9 cellular contexts compared by ENCODE assay signal in genomic region chr19:41193420-41194156, GRCh38. TPM values are rescaled to one million over a fixed set of nuclear protein-coding genes. Genes with fewer than 3 reads are reported as not detected.
DNase-seq lines count a peak whose midpoint lies in the region; ATAC-seq and TF ChIP-seq lines count a peak whose summit lies in the region.
"Had no signal": no experiment of that assay in that cellular context is flagged by ENCODE, and none has a peak within 500 bp of the region (broad histone marks: within the 10 kb centered on the region; RNA-seq: fewer than 3 reads in every experiment).

No MANE protein-coding gene starts in this region.

- H3K27me3 ChIP-seq in cardiac muscle cell (peaks cover 16% of the 10 kb centered on the region), lung (ENCODE audit: control insufficient read depth, insufficient read depth) (no peaks in the 10 kb centered on the region), upper lobe of left lung (peaks cover 0 to 4% (median 2%) of the 10 kb centered on the region in 4 donors), SJCRH30 (peaks cover 49% of the 10 kb centered on the region)

- 22 to 23% methylated on average over 13 of the region's 13 CpGs for WGBS in lung, 2 donors
- 25 to 34% methylated on average over 11 to 13 of the region's 13 CpGs for WGBS in upper lobe of left lung, 2 donors

- no peaks in the 10 kb centered on the region for H3K9me3 ChIP-seq in cardiac muscle cell (ENCODE audit: low read depth)
- no peaks in the 10 kb centered on the region for H3K9me3 ChIP-seq in lung (ENCODE audit: control insufficient read depth in 2 of 2, insufficient read depth in 1 of 2, low read length in 1 of 2)
- H3K9me3 ChIP-seq in upper lobe of left lung, result no peaks in the 10 kb centered on the region
- H3K9me3 ChIP-seq in SJCRH30 (replicated peaks), result no peaks in the 10 kb centered on the region

- TF ChIP-seq EP300 in upper lobe of left lung (IDR thresholded peaks at IDR 0.05), result no peak

- H3K4me1 ChIP-seq in cardiac muscle cell (ENCODE audit: low read depth), result no peaks in the 10 kb centered on the region
- peaks cover 0 to 3% of the 10 kb centered on the region in 2 donors for H3K4me1 ChIP-seq in lung (ENCODE audit: control insufficient read depth in 2 of 2, insufficient read depth in 2 of 2, low read length in 2 of 2)
- H3K4me1 ChIP-seq in upper lobe of left lung, result peaks cover 15 to 24% (median 18%) of the 10 kb centered on the region in 4 donors
- no peaks in the 10 kb centered on the region for H3K4me1 ChIP-seq in SJCRH30

- H3K27ac ChIP-seq in cardiac muscle cell (no peak overlapping the region), lung (ENCODE audit: low read depth in 1 of 2, low read length in 1 of 2) (no peak overlapping the region), upper lobe of left lung (peak overlapping the region in 2 of 4 donors; percentile 14 to 32), SJCRH30 (no peak overlapping the region)

- no peak for TF ChIP-seq CTCF in cardiac muscle cell (IDR thresholded peaks at IDR 0.05; ENCODE audit: low read depth, low read length)
- TF ChIP-seq CTCF in choroid plexus epithelial cell (conservative IDR thresholded peaks at IDR 0.05; ENCODE audit: low read depth, low read length), result no peak
- TF ChIP-seq CTCF in lung (IDR thresholded peaks at IDR 0.05; ENCODE audit: control extremely low read depth, extremely low read depth), result no peak
- no peak for TF ChIP-seq CTCF in upper lobe of left lung (IDR thresholded peaks at IDR 0.05)

- H3K36me3 ChIP-seq in cardiac muscle cell (no peaks in the 10 kb centered on the region), lung (ENCODE audit: control insufficient read depth in 2 of 2, insufficient read depth in 2 of 2, low read length in 2 of 2) (no peaks in the 10 kb centered on the region), upper lobe of left lung (no peaks in the 10 kb centered on the region), SJCRH30 (no peaks in the 10 kb centered on the region)

- ATAC-seq in Right ventricle myocardium superior (ENCODE audit: poor library complexity), result no peak
- no peak for ATAC-seq in lung (ENCODE audit: insufficient read depth, low FRiP score)
- no peak for ATAC-seq in upper lobe of left lung (ENCODE audit: low FRiP score in 2 of 2)
- ATAC-seq in GM21515 (IDR thresholded peaks at IDR 0.05; ENCODE audit: unreplicated experiment), result no peak

- no peak for DNase-seq in cardiac muscle cell (ENCODE audit: low read depth in 1 of 2, low spot score in 1 of 2)
- no peak for DNase-seq in Right ventricle myocardium superior
- DNase-seq in choroid plexus epithelial cell (ENCODE audit: low read depth), result no peak
- DNase-seq in lung (ENCODE audit: low spot score), result no peak
- no peak for DNase-seq in upper lobe of left lung
- no peak for DNase-seq in SJCRH30
- no peak for DNase-seq in A172 (ENCODE audit: low spot score)
- DNase-seq: NCI-H1092 had no signal

- no peak for TF ChIP-seq POLR2A in upper lobe of left lung (IDR thresholded peaks at IDR 0.05)

- intact Hi-C loops in Right ventricle myocardium superior (cut with DNase I), result no loop called here

- H3K4me3 ChIP-seq in cardiac muscle cell (peak overlapping the region; percentile 28), choroid plexus epithelial cell (ENCODE audit: low read depth, low read length) (peak overlapping the region; percentile 46), lung (peak overlapping the region; percentile 11), upper lobe of left lung (peak overlapping the region in 3 of 4 donors; percentile 44 to 52 (median 45)), SJCRH30 (no peak overlapping the region)

RNA-seq across cellular contexts. Expression of gene CYP2S1, which starts 0.6 kb away (rescaled TPM):
- total RNA-seq in cardiac muscle cell, result 1.7 and 1.8 TPM in 2 replicates
- polyA plus RNA-seq in cardiac muscle cell, result 0.60 and 2.3 TPM in 2 replicates
- 0.56 TPM for total RNA-seq in Right ventricle myocardium superior
- 10 to 100 TPM in 1 of 2 donors, 1 to 10 TPM in 1; 9.7 to 13.2 TPM for total RNA-seq in lung
- 1 to 10 TPM; 5.2 to 5.4 TPM for polyA plus RNA-seq in lung
- 10 to 100 TPM in 4 of 6 donors, 1 to 10 TPM in 2; 5.2 to 40.6 (median 20.1) TPM for total RNA-seq in upper lobe of left lung
- not detected in 2 replicates for total RNA-seq in SJCRH30 (2014; rRNA removed; shearing (Covaris generic))
- total RNA-seq in A172 (2014; rRNA removed; shearing (Covaris generic)), result 1.4 and 9.2 TPM in 2 replicates

RNA-seq across cellular contexts. Expression of gene AXL, which starts 25.4 kb away (rescaled TPM):
- total RNA-seq in cardiac muscle cell (62.7 and 68.5 TPM in 2 replicates), Right ventricle myocardium superior (18.0 TPM), lung (10 to 100 TPM; 48.6 to 53.0 TPM), upper lobe of left lung (10 to 100 TPM; 28.4 to 96.9 (median 71.7) TPM)
- polyA plus RNA-seq in cardiac muscle cell (16.6 and 26.2 TPM in 2 replicates), lung (10 to 100 TPM in 1 of 2 donors, 1 to 10 TPM in 1; 8.2 to 13.4 TPM)
- total RNA-seq in SJCRH30 (2014; rRNA removed; shearing (Covaris generic)), result 24.1 and 25.1 TPM in 2 replicates
- total RNA-seq in A172 (2014; rRNA removed; shearing (Covaris generic)), result 418 and 457 TPM in 2 replicates
